Comparison of ENCODE assay signal across 15 cellular contexts in genomic region chr17:876272-876671, GRCh38.
DNase-seq lines count a peak whose midpoint lies in the region; ATAC-seq and TF ChIP-seq lines count a peak whose summit lies in the region.
"Had no signal": no experiment of that assay in that cellular context is flagged by ENCODE, and none has a peak within 500 bp of the region (broad histone marks: within the 10 kb centered on the region; RNA-seq: fewer than 3 reads in every experiment).

No MANE protein-coding gene starts in this region.

- H3K27me3 ChIP-seq in neural progenitor cell (no peaks in the 10 kb centered on the region), ascending aorta (no peaks in the 10 kb centered on the region)
- H3K27me3 ChIP-seq: vagina had no signal

- peaks cover 72% of the 10 kb centered on the region for H3K79me2 ChIP-seq in neural progenitor cell (ENCODE audit: low read depth)

- H3K9me3 ChIP-seq in neural progenitor cell (ENCODE audit: low read depth) (no peaks in the 10 kb centered on the region), ascending aorta (no peaks in the 10 kb centered on the region)
- H3K9me3 ChIP-seq: prostate gland, vagina had no signal

- peaks cover 3% of the 10 kb centered on the region for H3K9me3 Mint-ChIP-seq in activated CD4-positive, alpha-beta memory T cell treated with anti-CD3 and anti-CD28 coated beads, Interleukin-2, amount 10 ng/mL, durations not matched to agents 7 days and 5 days
- peaks cover 22% of the 10 kb centered on the region for H3K9me3 Mint-ChIP-seq in neural progenitor cell

- no peak overlapping the region for H3K4me3 Mint-ChIP-seq in activated CD4-positive, alpha-beta memory T cell treated with anti-CD3 and anti-CD28 coated beads, Interleukin-2, amount 10 ng/mL, durations not matched to agents 7 days and 5 days
- H3K4me3 Mint-ChIP-seq in neural progenitor cell = no peak overlapping the region

- peaks cover 12% of the 10 kb centered on the region for H3K4me1 Mint-ChIP-seq in activated CD4-positive, alpha-beta memory T cell treated with anti-CD3 and anti-CD28 coated beads, Interleukin-2, amount 10 ng/mL, durations not matched to agents 7 days and 5 days
- peaks cover 29% of the 10 kb centered on the region for H3K4me1 Mint-ChIP-seq in neural progenitor cell

- no peak overlapping the region for H3K9ac ChIP-seq in neural progenitor cell

- DNase-seq in activated effector memory CD4-positive, alpha-beta T cell treated with anti-CD3 and anti-CD28 coated beads, Interleukin-2, amount 50 U/mL, for 16 hours = peak; percentile 63
- DNase-seq in activated effector memory CD4-positive, alpha-beta T cell treated with Interleukin-2 at 50 U/mL for 16 hours = no peak
- DNase-seq in Kasumi-1 (lab: John Stamatoyannopoulos, UW) (peak; percentile 16 to 51), neural progenitor cell (ENCODE audit: low spot score) (no peak), GDM1 (lab: John Stamatoyannopoulos, UW) (no peak), ascending aorta (ENCODE audit: low spot score in 2 of 2) (no peak)
- DNase-seq in activated CD4-positive, alpha-beta memory T cell treated with anti-CD3 and anti-CD28 coated beads, Interleukin-2, amount 10 ng/mL, durations not matched to agents 7 days and 5 days = peak; percentile 60
- DNase-seq: anterior cingulate cortex, dorsolateral prefrontal cortex, HCEC 1CT, mesenchymal stem cell, NCI-H1048 had no signal

- peaks cover 39% of the 10 kb centered on the region for H4K20me1 ChIP-seq in neural progenitor cell (ENCODE audit: low read depth)

- POLR2A ChIA-PET in activated CD4-positive, alpha-beta memory T cell treated with anti-CD3 and anti-CD28 coated beads, Interleukin-2, amount 10 ng/mL, durations not matched to agents 7 days and 5 days (lab: Charles Lee) = no interaction called here

- H3K4me1 ChIP-seq in neural progenitor cell (peaks cover 3% of the 10 kb centered on the region), ascending aorta (peaks cover 3 to 6% of the 10 kb centered on the region in 2 donors)
- H3K4me1 ChIP-seq: prostate gland had no signal

- no peak for TF ChIP-seq CTCF in neural progenitor cell (IDR thresholded peaks at IDR 0.05)
- TF ChIP-seq CTCF in ascending aorta (IDR thresholded peaks at IDR 0.05) = no peak

- H3K4me3 ChIP-seq in neural progenitor cell (no peak overlapping the region), ascending aorta (no peak overlapping the region)
- H3K4me3 ChIP-seq: dorsolateral prefrontal cortex, prostate gland, vagina had no signal

- H3K27me3 Mint-ChIP-seq in activated CD4-positive, alpha-beta memory T cell treated with anti-CD3 and anti-CD28 coated beads, Interleukin-2, amount 10 ng/mL, durations not matched to agents 7 days and 5 days = peaks cover 19% of the 10 kb centered on the region
- peaks cover 5% of the 10 kb centered on the region for H3K27me3 Mint-ChIP-seq in neural progenitor cell (ENCODE audit: insufficient read depth, low read depth)

- H3K36me3 Mint-ChIP-seq in activated CD4-positive, alpha-beta memory T cell treated with anti-CD3 and anti-CD28 coated beads, Interleukin-2, amount 10 ng/mL, durations not matched to agents 7 days and 5 days (ENCODE audit: low read depth) = no peaks in the 10 kb centered on the region
- H3K36me3 Mint-ChIP-seq in neural progenitor cell = peaks cover 36% of the 10 kb centered on the region

- no peak for ATAC-seq in HG03095 (IDR thresholded peaks at IDR 0.05; ENCODE audit: unreplicated experiment)

- peaks cover 7% of the 10 kb centered on the region for H3F3A ChIP-seq in neural progenitor cell (ENCODE audit: low read depth)

- CTCF ChIA-PET in activated CD4-positive, alpha-beta memory T cell treated with anti-CD3 and anti-CD28 coated beads, Interleukin-2, amount 10 ng/mL, durations not matched to agents 7 days and 5 days (lab: Charles Lee) = interaction anchor here (1.1 to 2.8 kb wide), 2 partner anchors 105 to 120 kb away, joined by 3 to 12 read pairs; partner anchors contain the start of gene TIMM22

- intact Hi-C loops in ascending aorta (cut with DNase I) = no loop called here

- H3K27ac Mint-ChIP-seq in activated CD4-positive, alpha-beta memory T cell treated with anti-CD3 and anti-CD28 coated beads, Interleukin-2, amount 10 ng/mL, durations not matched to agents 7 days and 5 days = no peak overlapping the region
- peak overlapping the region; percentile 10 for H3K27ac Mint-ChIP-seq in neural progenitor cell

- H2AFZ ChIP-seq in neural progenitor cell (replicated peaks) = no peak overlapping the region

- no peak overlapping the region for H3K4me2 ChIP-seq in neural progenitor cell

- H3K36me3 ChIP-seq in neural progenitor cell = no peaks in the 10 kb centered on the region
- H3K36me3 ChIP-seq in ascending aorta = no peaks in the 10 kb centered on the region
- H3K36me3 ChIP-seq: prostate gland, vagina had no signal

- H3K27ac ChIP-seq in neural progenitor cell (no peak overlapping the region), ascending aorta (no peak overlapping the region)
- H3K27ac ChIP-seq: dorsolateral prefrontal cortex, prostate gland, vagina had no signal

Comparison
In these comparisons a context has a peak if more than half of its experiments do, and no peak if none do; other contexts are left out.
1. DNase-seq: peak in activated effector memory CD4-positive, alpha-beta T cell treated with anti-CD3 and anti-CD28 coated beads, Interleukin-2, amount 50 U/mL, for 16 hours (single experiment), Kasumi-1 (2 of 2) and activated CD4-positive, alpha-beta memory T cell treated with anti-CD3 and anti-CD28 coated beads, Interleukin-2, amount 10 ng/mL, durations not matched to agents 7 days and 5 days (single experiment); none in activated effector memory CD4-positive, alpha-beta T cell treated with Interleukin-2 at 50 U/mL for 16 hours (single experiment), neural progenitor cell (single experiment), GDM1 (single experiment) and ascending aorta (0 of 2).